15 cellular contexts compared by ENCODE assay signal in the genomic region with DNA sequence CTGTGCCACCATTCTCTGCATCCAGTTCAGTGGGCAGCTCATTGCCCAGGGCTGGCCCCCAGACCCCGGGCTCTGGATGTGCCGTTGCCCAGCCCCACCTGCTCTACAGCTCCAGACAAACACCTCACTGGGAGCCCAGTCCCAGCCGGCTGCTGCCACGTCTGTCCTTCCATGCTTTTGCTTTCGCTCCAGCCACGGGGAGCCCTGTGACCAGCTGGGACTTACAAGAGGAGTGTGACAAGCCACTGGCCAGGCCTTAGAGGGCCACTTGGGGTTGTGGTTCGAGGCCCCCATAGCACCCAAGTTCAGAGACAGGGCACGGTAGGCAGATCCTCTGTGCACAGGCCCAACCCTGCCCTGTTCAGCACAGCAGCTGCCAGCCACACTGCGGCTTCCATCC.
DNase-seq lines count a peak whose midpoint lies in the region; ATAC-seq and TF ChIP-seq lines count a peak whose summit lies in the region.
"Had no signal": no experiment of that assay in that cellular context is flagged by ENCODE, and none has a peak within 500 bp of the region (broad histone marks: within the 10 kb centered on the region; RNA-seq: fewer than 3 reads in every experiment).

No MANE protein-coding gene starts in this region.

- H3K27me3 Mint-ChIP-seq in chondrocyte (ENCODE audit: low read depth) (no peaks in the 10 kb centered on the region), neural crest cell (ENCODE audit: low read depth) (no peaks in the 10 kb centered on the region)
- H3K27me3 Mint-ChIP-seq: CD4-positive, alpha-beta memory T cell had no signal

- DNase-seq in Right ventricle myocardium superior: peak; percentile 20
- DNase-seq in left ventricle myocardium superior: no peak
- peak; percentile 90 for DNase-seq in chondrocyte (ENCODE audit: low spot score)
- no peak for DNase-seq in neural crest cell (ENCODE audit: low read depth, low spot score)
- DNase-seq in DMS53 (lab: John Stamatoyannopoulos, UW): no peak
- DNase-seq: C1 segment of cervical spinal cord; Calu3; CD4-positive, alpha-beta memory T cell; COR-L47; DND-41; GM23248; H9 had no signal

- ATAC-seq in Right ventricle myocardium superior (ENCODE audit: poor library complexity) (no peak), left ventricle myocardium superior (no peak), HG02870 (IDR thresholded peaks at IDR 0.05; ENCODE audit: unreplicated experiment) (no peak), GM21526 (IDR thresholded peaks at IDR 0.05; ENCODE audit: low FRiP score, unreplicated experiment) (no peak)
- ATAC-seq: HCT116 had no signal

- intact Hi-C loops in Right ventricle myocardium superior (cut with DNase I): no loop called here
- intact Hi-C loops in left ventricle myocardium superior (cut with micrococcal nuclease): no loop called here

- no peak overlapping the region for H3K27ac Mint-ChIP-seq in chondrocyte (ENCODE audit: unreplicated experiment)
- peak overlapping the region; percentile 19 for H3K27ac Mint-ChIP-seq in neural crest cell (ENCODE audit: unreplicated experiment)
- H3K27ac Mint-ChIP-seq: CD4-positive, alpha-beta memory T cell had no signal

- TF ChIP-seq CTCF in chondrocyte (IDR thresholded peaks at IDR 0.05) (no peak), neural crest cell (conservative IDR thresholded peaks at IDR 0.05) (no peak)

- peaks cover 2% of the 10 kb centered on the region for H3K4me1 Mint-ChIP-seq in chondrocyte (ENCODE audit: low read depth)
- peaks cover 21% of the 10 kb centered on the region for H3K4me1 Mint-ChIP-seq in neural crest cell
- H3K4me1 Mint-ChIP-seq: CD4-positive, alpha-beta memory T cell had no signal

- no peak overlapping the region for H3K4me3 Mint-ChIP-seq in chondrocyte (ENCODE audit: unreplicated experiment)
- no peak overlapping the region for H3K4me3 Mint-ChIP-seq in neural crest cell
- H3K4me3 Mint-ChIP-seq: CD4-positive, alpha-beta memory T cell; H9 had no signal

- H3K36me3 Mint-ChIP-seq in chondrocyte (ENCODE audit: low read depth): peaks cover 6% of the 10 kb centered on the region
- no peaks in the 10 kb centered on the region for H3K36me3 Mint-ChIP-seq in neural crest cell (ENCODE audit: low read depth)
- H3K36me3 Mint-ChIP-seq: CD4-positive, alpha-beta memory T cell had no signal

- H3K9me3 Mint-ChIP-seq in chondrocyte (ENCODE audit: low read depth) (no peaks in the 10 kb centered on the region), neural crest cell (no peaks in the 10 kb centered on the region)
- H3K9me3 Mint-ChIP-seq: CD4-positive, alpha-beta memory T cell; H9 had no signal

Comparison
In these comparisons a context has a peak if more than half of its experiments do, and no peak if none do; other contexts are left out.
1. DNase-seq: peak in Right ventricle myocardium superior (single experiment) and chondrocyte (single experiment); none in left ventricle myocardium superior (single experiment), neural crest cell (single experiment) and DMS53 (single experiment).